Comparison of ENCODE assay signal across 19 cellular contexts in the genomic region with DNA sequence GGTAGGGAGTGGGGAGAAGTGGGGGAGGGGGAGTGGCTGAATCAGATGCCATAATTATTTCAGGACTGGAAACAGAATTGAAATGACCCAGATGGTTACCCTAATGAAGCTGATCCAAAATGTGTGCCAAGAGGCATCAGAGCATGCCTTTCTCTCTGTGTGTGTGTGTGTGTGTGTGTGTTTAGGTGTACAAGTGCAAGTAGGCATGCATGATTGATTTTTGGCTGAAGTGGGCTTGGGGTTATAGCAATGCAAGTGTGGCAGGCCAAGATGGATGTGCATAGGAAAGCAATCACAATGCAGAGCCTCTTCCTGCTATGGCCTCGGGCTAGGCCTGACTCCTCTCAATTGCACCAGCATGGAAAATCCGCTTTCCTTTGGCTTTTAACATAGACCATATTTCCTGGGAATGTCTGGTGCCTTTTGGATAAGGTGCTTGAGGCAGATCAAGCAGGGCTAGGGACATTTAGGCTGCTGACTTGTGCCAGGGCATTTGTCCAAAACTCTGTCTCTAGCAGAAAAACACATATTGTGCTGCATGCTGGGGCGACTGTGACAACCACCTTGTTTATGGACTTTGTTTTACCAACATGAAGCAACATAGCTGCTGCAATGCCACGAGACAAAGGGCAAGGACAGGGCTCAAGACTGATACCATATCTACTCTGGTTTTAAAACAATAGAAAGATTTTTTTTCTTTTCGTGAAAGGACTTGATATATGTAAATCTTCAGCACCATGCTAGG.
A peak's percentile ranks its signal among the peaks of the same experiment; 100 is the strongest.
DNase-seq lines count a peak whose midpoint lies in the region; TF ChIP-seq lines count a peak whose summit lies in the region.
"Had no signal": no experiment of that assay in that cellular context is flagged by ENCODE, and none has a peak within 500 bp of the region (broad histone marks: within the 10 kb centered on the region; RNA-seq: fewer than 3 reads in every experiment).

No MANE protein-coding gene starts in this region.

- peak overlapping the region; percentile 22 for H3K27ac Mint-ChIP-seq in nephron progenitor cell
- H3K27ac Mint-ChIP-seq: activated CD4-positive, alpha-beta T cell treated with anti-CD3 and anti-CD28 coated beads, Interleukin-2, amount 10 ng/mL, durations not matched to agents 7 days and 5 days; activated naive CD4-positive, alpha-beta T cell treated with anti-CD3 and anti-CD28 coated beads, Interleukin-2, amount 10 ng/mL, durations not matched to agents 7 days and 5 days; activated T-helper 1 cell treated with anti-CD3 and anti-CD28 coated beads, Interleukin-12 subunit alpha, Interleukin-12 subunit beta, Interleukin-2, Interleukin-4 antibody, amounts not matched to agents 30 ng/mL and 10 ng/mL and 1 ng/mL, durations not matched to agents 14 hours and 24 hours and 36 hours; stimulated activated memory B cell treated with anti-CD40 and anti-IgM and Interleukin-4, amounts not matched to agents 10 μg/mL and 1 μg/mL and 100 μg/mL, for 72 hours; T-helper 2 cell treated with Interferon-gamma antibody and Interleukin-4, amounts not matched to agents 5 μg/mL and 100 μg/mL, for 36 hours had no signal

- H3K9me3 ChIP-seq in OCI-LY7 (ENCODE audit: low read length): no peaks in the 10 kb centered on the region

- no TSS peak for BruUV-seq in OCI-LY7 (replicated peaks; lab: Mats Ljungman, UMichigan)

- H2AFZ ChIP-seq in OCI-LY7 (ENCODE audit: low read length): no peak overlapping the region

- peaks cover 29% of the 10 kb centered on the region for H3K4me1 Mint-ChIP-seq in nephron progenitor cell
- H3K4me1 Mint-ChIP-seq: activated CD4-positive, alpha-beta T cell treated with anti-CD3 and anti-CD28 coated beads, Interleukin-2, amount 10 ng/mL, durations not matched to agents 7 days and 5 days; activated naive CD4-positive, alpha-beta T cell treated with anti-CD3 and anti-CD28 coated beads, Interleukin-2, amount 10 ng/mL, durations not matched to agents 7 days and 5 days; stimulated activated memory B cell treated with anti-CD40 and anti-IgM and Interleukin-4, amounts not matched to agents 10 μg/mL and 1 μg/mL and 100 μg/mL, for 72 hours had no signal

- H3K27ac ChIP-seq in OCI-LY7 (ENCODE audit: low read depth, low read length, poor library complexity, severe bottlenecking): no peak overlapping the region
- H3K27ac ChIP-seq: HL-60 had no signal

- H3K4me3 Mint-ChIP-seq in nephron progenitor cell: no peak overlapping the region
- H3K4me3 Mint-ChIP-seq: activated CD4-positive, alpha-beta T cell treated with anti-CD3 and anti-CD28 coated beads, Interleukin-2, amount 10 ng/mL, durations not matched to agents 7 days and 5 days; activated naive CD4-positive, alpha-beta T cell treated with anti-CD3 and anti-CD28 coated beads, Interleukin-2, amount 10 ng/mL, durations not matched to agents 7 days and 5 days; activated T-helper 1 cell treated with anti-CD3 and anti-CD28 coated beads, Interleukin-12 subunit alpha, Interleukin-12 subunit beta, Interleukin-2, Interleukin-4 antibody, amounts not matched to agents 30 ng/mL and 10 ng/mL and 1 ng/mL, durations not matched to agents 14 hours and 24 hours and 36 hours; stimulated activated memory B cell treated with anti-CD40 and anti-IgM and Interleukin-4, amounts not matched to agents 10 μg/mL and 1 μg/mL and 100 μg/mL, for 72 hours; T-helper 2 cell treated with Interferon-gamma antibody and Interleukin-4, amounts not matched to agents 5 μg/mL and 100 μg/mL, for 36 hours had no signal

- H4K20me1 ChIP-seq in OCI-LY7 (ENCODE audit: insufficient read depth, low read length): no peaks in the 10 kb centered on the region

- H3K9me2 ChIP-seq in OCI-LY7 (ENCODE audit: insufficient read depth, low read length): no peaks in the 10 kb centered on the region

- no peaks in the 10 kb centered on the region for H3K27me3 Mint-ChIP-seq in nephron progenitor cell (ENCODE audit: low read depth, poor library complexity)
- H3K27me3 Mint-ChIP-seq: activated naive CD4-positive, alpha-beta T cell treated with anti-CD3 and anti-CD28 coated beads, Interleukin-2, amount 10 ng/mL, durations not matched to agents 7 days and 5 days; stimulated activated memory B cell treated with anti-CD40 and anti-IgM and Interleukin-4, amounts not matched to agents 10 μg/mL and 1 μg/mL and 100 μg/mL, for 72 hours had no signal

- H3K4me2 ChIP-seq in OCI-LY7 (ENCODE audit: low read length): no peak overlapping the region

- no peak for TF ChIP-seq CTCF in nephron progenitor cell (IDR thresholded peaks at IDR 0.05)
- TF ChIP-seq CTCF in OCI-LY7 (conservative IDR thresholded peaks at IDR 0.05; ENCODE audit: low read length): no peak

- no peaks in the 10 kb centered on the region for H3K4me1 ChIP-seq in OCI-LY7 (ENCODE audit: insufficient read depth, low read length, poor library complexity, severe bottlenecking)

- DNase-seq in ELF-1 (ENCODE audit: low read depth, low spot score): peak; percentile 53
- peak; percentile 88 for DNase-seq in NCI-H1694 treated with DMSO at 0.1 percent for 48 hours (lab: John Stamatoyannopoulos, UW)
- peak; percentile 74 for DNase-seq in cerebellum (ENCODE audit: low spot score)
- peak; percentile 5 for DNase-seq in nephron progenitor cell
- no peak for DNase-seq in SHP77 (lab: John Stamatoyannopoulos, UW)
- DNase-seq in OCI-LY7 (ENCODE audit: low spot score): no peak
- DNase-seq in cardiac septum (ENCODE audit: low spot score): no peak
- DNase-seq: activated CD4-positive, alpha-beta T cell treated with anti-CD3 and anti-CD28 coated beads, Interleukin-2, amount 10 ng/mL, durations not matched to agents 7 days and 5 days; activated naive CD4-positive, alpha-beta T cell treated with anti-CD3 and anti-CD28 coated beads, Interleukin-2, amount 10 ng/mL, durations not matched to agents 7 days and 5 days; amygdala; NCI-H526; occipital lobe; retina; stimulated activated CD4-positive, alpha-beta T cell treated with anti-CD3 and anti-CD28 coated beads, Interleukin-4, amount 100 ng/mL, for 1 hour had no signal

- no peak overlapping the region for H3K4me3 ChIP-seq in OCI-LY7 (ENCODE audit: low read depth, low read length, poor library complexity, severe bottlenecking)
- H3K4me3 ChIP-seq: dorsolateral prefrontal cortex had no signal

- POLR2A ChIA-PET in OCI-LY7 (lab: Charles Lee): interaction anchor here (0.7 to 1.6 kb wide), 4 partner anchors 11 to 802 kb away, joined by 3 read pairs; no protein-coding TSS in a partner anchor

- H3K9me3 Mint-ChIP-seq in nephron progenitor cell: peaks cover under 1% of the 10 kb centered on the region
- H3K9me3 Mint-ChIP-seq: activated CD4-positive, alpha-beta T cell treated with anti-CD3 and anti-CD28 coated beads, Interleukin-2, amount 10 ng/mL, durations not matched to agents 7 days and 5 days; activated naive CD4-positive, alpha-beta T cell treated with anti-CD3 and anti-CD28 coated beads, Interleukin-2, amount 10 ng/mL, durations not matched to agents 7 days and 5 days; activated T-helper 1 cell treated with anti-CD3 and anti-CD28 coated beads, Interleukin-12 subunit alpha, Interleukin-12 subunit beta, Interleukin-2, Interleukin-4 antibody, amounts not matched to agents 30 ng/mL and 10 ng/mL and 1 ng/mL, durations not matched to agents 14 hours and 24 hours and 36 hours; T-helper 2 cell treated with Interferon-gamma antibody and Interleukin-4, amounts not matched to agents 5 μg/mL and 100 μg/mL, for 36 hours had no signal

- CTCF ChIA-PET in OCI-LY7 (lab: Charles Lee; ENCODE audit: unreplicated experiment): no interaction called here

- no peaks in the 10 kb centered on the region for H3K36me3 ChIP-seq in OCI-LY7 (ENCODE audit: insufficient read depth, low read length)

- intact Hi-C loops in OCI-LY7 (cut with micrococcal nuclease; ENCODE audit: unreplicated experiment) (no loop called here), cardiac septum (cut with DNase I) (no loop called here)

- H3K36me3 Mint-ChIP-seq in nephron progenitor cell (ENCODE audit: low read depth): no peaks in the 10 kb centered on the region
- H3K36me3 Mint-ChIP-seq: activated naive CD4-positive, alpha-beta T cell treated with anti-CD3 and anti-CD28 coated beads, Interleukin-2, amount 10 ng/mL, durations not matched to agents 7 days and 5 days; stimulated activated memory B cell treated with anti-CD40 and anti-IgM and Interleukin-4, amounts not matched to agents 10 μg/mL and 1 μg/mL and 100 μg/mL, for 72 hours had no signal

- no peaks in the 10 kb centered on the region for H3K79me2 ChIP-seq in OCI-LY7 (ENCODE audit: insufficient read depth, low read depth, low read length)

Comparison
In these comparisons a context has a peak if more than half of its experiments do, and no peak if none do; other contexts are left out.
1. DNase-seq: peak in ELF-1 (single experiment), NCI-H1694 treated with DMSO at 0.1 percent for 48 hours (single experiment), cerebellum (single experiment) and nephron progenitor cell (single experiment); none in SHP77 (0 of 2), OCI-LY7 (single experiment) and cardiac septum (single experiment).